8 cellular contexts compared by ENCODE assay signal in genomic region chr11:132114185-132114584, GRCh38.
DNase-seq lines count a peak whose midpoint lies in the region; ATAC-seq and TF ChIP-seq lines count a peak whose summit lies in the region.

No MANE protein-coding gene starts in this region.

- peak; percentile 28; the same call in 1 of the 2 replicates for TF ChIP-seq RAD21 in IMR-90 (IDR thresholded peaks at IDR 0.05; ENCODE audit: low read length)

- H3K79me1 ChIP-seq in IMR-90 (ENCODE audit: low read depth in 1 of 2, low read length in 2 of 2), result peaks cover 0 to 50% of the 10 kb centered on the region in 2 experiments; a peak in 3 of 4 replicates

- peak overlapping the region; percentile 83 for H2AK5ac ChIP-seq in IMR-90 (ENCODE audit: low read depth, low read length)

- no peaks in the 10 kb centered on the region for H3K27me3 ChIP-seq in IMR-90 (ENCODE audit: control insufficient read depth, insufficient read depth, low read length)
- no peaks in the 10 kb centered on the region for H3K27me3 ChIP-seq in right atrium auricular region

- peak overlapping the region; percentile 2; the same call in 1 of the 2 replicates for H3K18ac ChIP-seq in IMR-90 (ENCODE audit: low read depth, low read length)

- H4K20me1 ChIP-seq in IMR-90 (ENCODE audit: insufficient read depth, low read length), result no peaks in the 10 kb centered on the region

- H4K5ac ChIP-seq in IMR-90 (ENCODE audit: low read depth, low read length), result no peak overlapping the region; the same call in 1 of the 2 replicates

- H3K4ac ChIP-seq in IMR-90 (ENCODE audit: low read depth, low read length), result peak overlapping the region; percentile 75

- peak overlapping the region; percentile 9 for H2AK9ac ChIP-seq in IMR-90 (replicated peaks; ENCODE audit: low read depth, low read length, poor library complexity)

- H3K23ac ChIP-seq in IMR-90 (ENCODE audit: low read depth, low read length), result no peak overlapping the region

- peak overlapping the region; percentile 25; the same call in 1 of the 3 replicates for H2BK15ac ChIP-seq in IMR-90 (ENCODE audit: low read depth, low read length)

- H2BK20ac ChIP-seq in IMR-90 (ENCODE audit: low read depth, low read length), result peak overlapping the region; percentile 31

- H3K56ac ChIP-seq in IMR-90 (ENCODE audit: extremely low read depth, insufficient read depth, low read length), result no peak overlapping the region

- intact Hi-C loops in IMR-90 (cut with micrococcal nuclease), result loop anchor here (5.0 kb wide), 2 partner anchors 82 to 202 kb away; no protein-coding TSS in a partner anchor
- intact Hi-C loops in lower leg skin (cut with DNase I; ENCODE audit: low total_unique reads), result no loop called here

- peak overlapping the region; percentile 85 for H2BK120ac ChIP-seq in IMR-90 (ENCODE audit: low read depth, low read length)

- no peak overlapping the region for H3K9ac ChIP-seq in IMR-90 (ENCODE audit: low read depth, low read length)

- TF ChIP-seq POLR2A in IMR-90 (IDR thresholded peaks at IDR 0.05; ENCODE audit: low read depth, low read length) (no peak), lower leg skin (IDR thresholded peaks at IDR 0.05) (no peak)

- dilution Hi-C loops in IMR-90 (cut with HindIII; ENCODE audit: low sequenced_read_pairs, unreplicated experiment), result no loop called here

- H4K8ac ChIP-seq in IMR-90 (ENCODE audit: low read depth in 2 of 2, low read length in 2 of 2), result peak overlapping the region in 1 of 2 experiments; percentile 45; a peak in 1 of 4 replicates

- POLR2A ChIA-PET in IMR-90 (lab: Charles Lee; ENCODE audit: unreplicated experiment), result no interaction called here

- in situ Hi-C loops in IMR-90 (cut with MboI; ENCODE audit: low sequenced_read_pairs), result no loop called here

- no peak overlapping the region for H3K4me2 ChIP-seq in IMR-90 (ENCODE audit: low read depth, low read length)

- H2BK5ac ChIP-seq in IMR-90 (ENCODE audit: low read depth, low read length, poor library complexity, severe bottlenecking), result peak overlapping the region; percentile 71

- H3K9me3 ChIP-seq in IMR-90 (ENCODE audit: control insufficient read depth, insufficient read depth, low read length) (no peaks in the 10 kb centered on the region), right atrium auricular region (no peaks in the 10 kb centered on the region)

- peak overlapping the region; percentile 77 for H3K14ac ChIP-seq in IMR-90 (replicated peaks; ENCODE audit: low read depth, low read length)

- peak; percentile 29; the same call in 1 of the 2 replicates for TF ChIP-seq CTCF in IMR-90 (conservative IDR thresholded peaks at IDR 0.05; ENCODE audit: low read depth, low read length)
- peak; percentile 35 to 66 for TF ChIP-seq CTCF in right atrium auricular region (IDR thresholded peaks at IDR 0.05)
- no peak for TF ChIP-seq CTCF in lower leg skin (IDR thresholded peaks at IDR 0.05)

- no TSS peak for BruUV-seq in IMR-90 (replicated peaks; lab: Mats Ljungman, UMichigan)

- no peak overlapping the region for H2AFZ ChIP-seq in IMR-90 (replicated peaks; ENCODE audit: low read length, poor library complexity)

- WGBS in IMR-90 (ENCODE audit: extremely low coverage in 2 of 2, insufficient read length in 1 of 2), 2 experiments, result no CpG with 5 or more reads among the region's 3 CpGs
- 31 to 36% methylated on average over 3 of the region's 3 CpGs for WGBS in lower leg skin, 2 donors

- H3K9me1 ChIP-seq in IMR-90 (ENCODE audit: insufficient read depth, low read length), result peaks cover 21% of the 10 kb centered on the region

- H3K4me3 ChIP-seq in IMR-90 (ENCODE audit: insufficient read depth, low read depth, low read length) (no peak overlapping the region), right atrium auricular region (no peak overlapping the region), lower leg skin (ENCODE audit: low read depth, poor library complexity, severe bottlenecking) (no peak overlapping the region)

- ATAC-seq in IMR-90 (ENCODE audit: low read depth), result no peak
- ATAC-seq in HG02571 (IDR thresholded peaks at IDR 0.05; ENCODE audit: unreplicated experiment), result no peak
- no peak for ATAC-seq in GM19023 (IDR thresholded peaks at IDR 0.05; ENCODE audit: unreplicated experiment)
- ATAC-seq in HG03097 (IDR thresholded peaks at IDR 0.05; ENCODE audit: low FRiP score, unreplicated experiment), result no peak

- DNase-seq in CMK (ENCODE audit: low read depth) (peak; percentile 31), IMR-90 (peak; percentile 25), RKO (ENCODE audit: low spot score) (peak; percentile 27), right atrium auricular region (ENCODE audit: low spot score) (no peak), lower leg skin (ENCODE audit: low spot score in 2 of 2) (no peak)

- peak overlapping the region; percentile 19 for H4K91ac ChIP-seq in IMR-90 (ENCODE audit: insufficient read depth, low read depth, low read length)

- peaks cover 7% of the 10 kb centered on the region for H3K4me1 ChIP-seq in IMR-90 (ENCODE audit: control insufficient read depth, insufficient read depth, low read length)
- peaks cover 0 to 19% of the 10 kb centered on the region in 2 donors for H3K4me1 ChIP-seq in right atrium auricular region

- H3K36me3 ChIP-seq in IMR-90 (ENCODE audit: control insufficient read depth, insufficient read depth, low read length) (no peaks in the 10 kb centered on the region), right atrium auricular region (no peaks in the 10 kb centered on the region)

- CTCF ChIA-PET in IMR-90 (lab: Yijun Ruan, JAX), result interaction anchor here (2.0 kb wide), 1 partner anchor 13 kb away, joined by 10 read pairs; no protein-coding TSS in a partner anchor

- H3K27ac ChIP-seq in IMR-90 (ENCODE audit: insufficient read depth, low read length), result no peak overlapping the region
- H3K27ac ChIP-seq in right atrium auricular region, result peak overlapping the region; percentile 4 to 79

TF ChIP-seq in IMR-90, 13 proteins besides CTCF, POLR2A, EP300 and RAD21:
- no peak for TF ChIP-seq NFE2L2 (IDR thresholded peaks at IDR 0.05; ENCODE audit: low read depth, low read length)
- TF ChIP-seq, protein P1, sequence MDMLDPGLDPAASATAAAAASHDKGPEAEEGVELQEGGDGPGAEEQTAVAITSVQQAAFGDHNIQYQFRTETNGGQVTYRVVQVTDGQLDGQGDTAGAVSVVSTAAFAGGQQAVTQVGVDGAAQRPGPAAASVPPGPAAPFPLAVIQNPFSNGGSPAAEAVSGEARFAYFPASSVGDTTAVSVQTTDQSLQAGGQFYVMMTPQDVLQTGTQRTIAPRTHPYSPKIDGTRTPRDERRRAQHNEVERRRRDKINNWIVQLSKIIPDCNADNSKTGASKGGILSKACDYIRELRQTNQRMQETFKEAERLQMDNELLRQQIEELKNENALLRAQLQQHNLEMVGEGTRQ (IDR thresholded peaks at IDR 0.05; ENCODE audit: low read depth, low read length), result no peak
- no peak for TF ChIP-seq MAFK (IDR thresholded peaks at IDR 0.05; ENCODE audit: low read depth, low read length)
- TF ChIP-seq ELK1 (IDR thresholded peaks at IDR 0.05; ENCODE audit: borderline replicate concordance, low read depth, low read length), result no peak
- TF ChIP-seq RFX5 (IDR thresholded peaks at IDR 0.05; ENCODE audit: low read depth, low read length), result no peak
- TF ChIP-seq CHD1 (IDR thresholded peaks at IDR 0.05; ENCODE audit: low read depth, low read length), result no peak
- TF ChIP-seq FOS (IDR thresholded peaks at IDR 0.05; ENCODE audit: low read depth, low read length), result no peak
- TF ChIP-seq MAZ (IDR thresholded peaks at IDR 0.05; ENCODE audit: borderline replicate concordance, low read depth, low read length), result no peak
- no peak for TF ChIP-seq CEBPB (IDR thresholded peaks at IDR 0.05; ENCODE audit: low read depth, low read length)
- TF ChIP-seq MXI1 (IDR thresholded peaks at IDR 0.05; ENCODE audit: borderline replicate concordance, low read depth, low read length), result no peak
- TF ChIP-seq RCOR1 (IDR thresholded peaks at IDR 0.05; ENCODE audit: insufficient replicate concordance, low read length), result no peak

Comparison
In these comparisons a context has a peak if more than half of its experiments do, and no peak if none do; other contexts are left out.
1. DNase-seq: peak in CMK (single experiment), IMR-90 (single experiment) and RKO (single experiment); none in right atrium auricular region (single experiment) and lower leg skin (0 of 2).
2. CTCF ChIP-seq: peak in IMR-90 (single experiment) and right atrium auricular region (2 of 2); none in lower leg skin (0 of 3).